In the genomic region with DNA sequence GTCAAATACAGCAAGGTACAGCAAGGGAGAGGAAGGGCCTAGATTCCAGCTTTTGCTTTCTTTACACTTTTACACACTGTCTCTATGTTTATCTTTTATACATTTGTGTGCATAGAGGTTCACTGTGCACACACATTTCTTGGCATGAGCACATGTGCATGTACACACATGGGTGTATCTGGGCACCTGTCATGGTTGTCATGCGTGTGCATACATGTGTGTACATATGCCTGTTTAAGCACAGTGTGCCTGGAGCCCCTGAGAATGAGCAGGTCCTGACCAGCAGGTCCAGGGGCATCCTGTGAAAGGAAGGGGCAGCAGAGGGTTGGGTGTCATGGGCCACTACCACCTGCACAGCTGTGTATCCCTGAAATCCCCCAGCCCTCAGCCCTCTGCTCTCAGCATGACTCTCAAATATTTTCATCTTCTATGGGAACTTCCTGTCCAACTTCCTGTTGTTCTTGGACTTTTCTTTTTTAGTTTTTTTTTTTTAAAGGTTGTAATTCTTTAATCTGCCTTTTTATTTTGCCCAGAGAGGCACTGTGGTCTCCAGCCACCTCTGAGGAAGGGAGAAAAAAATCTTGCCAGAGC, we compare ENCODE assay signal across 15 cellular contexts.
A peak's percentile ranks its signal among the peaks of the same experiment; 100 is the strongest.
DNase-seq lines count a peak whose midpoint lies in the region; ATAC-seq, FAIRE-seq and TF ChIP-seq lines count a peak whose summit lies in the region.
"Had no signal": no experiment of that assay in that cellular context is flagged by ENCODE, and none has a peak within 500 bp of the region (broad histone marks: within the 10 kb centered on the region; RNA-seq: fewer than 3 reads in every experiment).

No MANE protein-coding gene starts in this region.

- intact Hi-C loops in naive thymus-derived CD4-positive, alpha-beta T cell (cut with micrococcal nuclease): loop anchor here in 1 of 2 donors (5.0 kb wide), 1 partner anchor 37 kb away; no protein-coding TSS in a partner anchor

- H3K9me3 ChIP-seq in BLaER1 (peaks cover 8% of the 10 kb centered on the region; the same call in 1 of the 2 replicates), WERI-Rb-1 (ENCODE audit: severe bottlenecking) (peaks cover 7% of the 10 kb centered on the region)
- H3K9me3 ChIP-seq in naive thymus-derived CD4-positive, alpha-beta T cell (ENCODE audit: control insufficient read depth in 2 of 3, low read length in 3 of 3): no peaks in the 10 kb centered on the region

- H3K4me3 ChIP-seq in BLaER1: no peak overlapping the region
- H3K4me3 ChIP-seq in naive thymus-derived CD4-positive, alpha-beta T cell (ENCODE audit: low read length): no peak overlapping the region
- H3K4me3 ChIP-seq in WERI-Rb-1 (ENCODE audit: low read depth, low read length): no peak overlapping the region

- CTCF ChIA-PET in naive thymus-derived CD4-positive, alpha-beta T cell (lab: Charles Lee): no interaction called here

- peak; percentile 32 for DNase-seq in GM13976 (ENCODE audit: low spot score)
- no peak for DNase-seq in central memory CD8-positive, alpha-beta T cell (ENCODE audit: low spot score in 2 of 2)
- DNase-seq in naive thymus-derived CD4-positive, alpha-beta T cell: no peak
- no peak for DNase-seq in GM12891 (ENCODE audit: insufficient read length, low spot score)
- no peak for DNase-seq in WERI-Rb-1
- DNase-seq in amygdala (lab: John Stamatoyannopoulos, UW): no peak
- DNase-seq: activated CD4-positive, alpha-beta T cell treated with anti-CD3 and anti-CD28 coated beads, Interleukin-2, amount 50 U/mL, for 4 hours; EL; H9; NCI-H146; NCI-H69 had no signal

- peaks cover 2% of the 10 kb centered on the region for H3K36me3 Mint-ChIP-seq in central memory CD8-positive, alpha-beta T cell (ENCODE audit: insufficient read depth)
- H3K36me3 Mint-ChIP-seq in naive thymus-derived CD4-positive, alpha-beta T cell: peaks cover 0 to 17% (median 0%) of the 10 kb centered on the region in 5 donors

- H3K4me1 ChIP-seq in BLaER1: peaks cover 21% of the 10 kb centered on the region
- peaks cover 0 to 5% of the 10 kb centered on the region in 2 donors for H3K4me1 ChIP-seq in naive thymus-derived CD4-positive, alpha-beta T cell (ENCODE audit: control insufficient read depth in 2 of 2, insufficient read depth in 2 of 2, low read length in 2 of 2)

- no peak overlapping the region for H3K27ac ChIP-seq in BLaER1
- no peak overlapping the region for H3K27ac ChIP-seq in naive thymus-derived CD4-positive, alpha-beta T cell (ENCODE audit: low read depth, low read length)
- H3K27ac ChIP-seq in WERI-Rb-1: no peak overlapping the region
- H3K27ac ChIP-seq: C4-2B had no signal

- H3K4me1 Mint-ChIP-seq in central memory CD8-positive, alpha-beta T cell: peaks cover 36% of the 10 kb centered on the region
- H3K4me1 Mint-ChIP-seq in naive thymus-derived CD4-positive, alpha-beta T cell: peaks cover 17 to 60% (median 31%) of the 10 kb centered on the region in 7 donors

- no peak for ATAC-seq in central memory CD8-positive, alpha-beta T cell (replicated peaks; ENCODE audit: extremely low read depth, poor library complexity, severe bottlenecking)
- ATAC-seq in naive thymus-derived CD4-positive, alpha-beta T cell: no peak
- ATAC-seq in GM18858 (IDR thresholded peaks at IDR 0.05; ENCODE audit: unreplicated experiment): no peak

- peak overlapping the region; percentile 16 for H3K27ac Mint-ChIP-seq in central memory CD8-positive, alpha-beta T cell (ENCODE audit: low read depth)
- H3K27ac Mint-ChIP-seq in naive thymus-derived CD4-positive, alpha-beta T cell: peak overlapping the region in 5 of 9 donors; percentile 3 to 53 (median 46)
- H3K27ac Mint-ChIP-seq: dendritic cell treated with granulocyte-macrophage colony-stimulating factor and Interleukin-4, amounts not matched to agents 40 ng/mL and 50 ng/mL, for 4 days had no signal

- POLR2A ChIA-PET in naive thymus-derived CD4-positive, alpha-beta T cell (lab: Charles Lee): no interaction called here

- in situ Hi-C loops in GM13976 (cut with MboI; ENCODE audit: low sequenced_read_pairs, unreplicated experiment): no loop called here

- no peaks in the 10 kb centered on the region for H3K27me3 Mint-ChIP-seq in central memory CD8-positive, alpha-beta T cell
- no peaks in the 10 kb centered on the region for H3K27me3 Mint-ChIP-seq in naive thymus-derived CD4-positive, alpha-beta T cell

- no peaks in the 10 kb centered on the region for H3K36me3 ChIP-seq in BLaER1
- H3K36me3 ChIP-seq in naive thymus-derived CD4-positive, alpha-beta T cell (ENCODE audit: control insufficient read depth in 2 of 3, insufficient read depth in 3 of 3, low read length in 3 of 3): no peaks in the 10 kb centered on the region
- no peaks in the 10 kb centered on the region for H3K36me3 ChIP-seq in WERI-Rb-1

- no peaks in the 10 kb centered on the region for H4K20me1 ChIP-seq in BLaER1

- no peak overlapping the region for H3K9ac ChIP-seq in BLaER1

- TF ChIP-seq POLR2A in GM12891 (IDR thresholded peaks at IDR 0.05; ENCODE audit: low read depth, low read length): no peak

- TF ChIP-seq CTCF in GM13976 (IDR thresholded peaks at IDR 0.05; ENCODE audit: borderline replicate concordance, control extremely low read depth, extremely low read depth, insufficient read depth, missing control alignments) (no peak), WERI-Rb-1 (IDR thresholded peaks at IDR 0.05; ENCODE audit: low read depth, low read length) (no peak)

- H3K27me3 ChIP-seq in BLaER1: no peaks in the 10 kb centered on the region
- H3K27me3 ChIP-seq in naive thymus-derived CD4-positive, alpha-beta T cell (ENCODE audit: control insufficient read depth in 2 of 2, insufficient read depth in 2 of 2, low read length in 2 of 2): no peaks in the 10 kb centered on the region
- no peaks in the 10 kb centered on the region for H3K27me3 ChIP-seq in WERI-Rb-1 (ENCODE audit: insufficient read depth, low read depth, severe bottlenecking)

- H3K4me2 ChIP-seq in BLaER1: peak overlapping the region; percentile 29; the same call in 1 of the 2 replicates

- FAIRE-seq in GM12891 (lab: Jason Lieb, UNC): no peak

- H3K9me3 Mint-ChIP-seq in central memory CD8-positive, alpha-beta T cell: no peaks in the 10 kb centered on the region
- H3K9me3 Mint-ChIP-seq in naive thymus-derived CD4-positive, alpha-beta T cell: peaks cover 0 to 3% (median 0%) of the 10 kb centered on the region in 11 donors
- H3K9me3 Mint-ChIP-seq: dendritic cell treated with granulocyte-macrophage colony-stimulating factor and Interleukin-4, amounts not matched to agents 40 ng/mL and 50 ng/mL, for 4 days had no signal

- H3K4me3 Mint-ChIP-seq in central memory CD8-positive, alpha-beta T cell: no peak overlapping the region
- peak overlapping the region in 1 of 10 donors; percentile 2 for H3K4me3 Mint-ChIP-seq in naive thymus-derived CD4-positive, alpha-beta T cell
- H3K4me3 Mint-ChIP-seq: dendritic cell treated with granulocyte-macrophage colony-stimulating factor and Interleukin-4, amounts not matched to agents 40 ng/mL and 50 ng/mL, for 4 days; H9 had no signal

TF ChIP-seq in GM12891, 5 proteins besides CTCF, POLR2A, EP300 and RAD21:
- no peak for TF ChIP-seq PAX5 (IDR thresholded peaks at IDR 0.05; ENCODE audit: insufficient read depth, low read length, severe bottlenecking)
- TF ChIP-seq SPI1 (IDR thresholded peaks at IDR 0.05; ENCODE audit: low read depth, low read length): no peak
- no peak for TF ChIP-seq POLR2AphosphoS5 (IDR thresholded peaks at IDR 0.05; ENCODE audit: low read depth, low read length)
- TF ChIP-seq TAF1 (IDR thresholded peaks at IDR 0.05; ENCODE audit: low read depth, low read length): no peak
- TF ChIP-seq POU2F2 (IDR thresholded peaks at IDR 0.05; ENCODE audit: low read depth, low read length): no peak
